10 cellular contexts compared by ENCODE assay signal in genomic region chr17:64984181-64984580, GRCh38.
A peak's percentile ranks its signal among the peaks of the same experiment; 100 is the strongest.
DNase-seq lines count a peak whose midpoint lies in the region; ATAC-seq and TF ChIP-seq lines count a peak whose summit lies in the region.
"Had no signal": no experiment of that assay in that cellular context is flagged by ENCODE, and none has a peak within 500 bp of the region (broad histone marks: within the 10 kb centered on the region; RNA-seq: fewer than 3 reads in every experiment).

No MANE protein-coding gene starts in this region.

- H3K27ac Mint-ChIP-seq in activated T-cell treated with anti-CD3 and anti-CD28 coated beads, Interleukin-2, amount 50 U/mL, for 24 hours = peak overlapping the region; percentile 99
- H3K27ac Mint-ChIP-seq in activated B cell treated with CpG ODN at 0.5 μM for 24 hours = peak overlapping the region; percentile 99

- no peaks in the 10 kb centered on the region for H3K9me3 Mint-ChIP-seq in activated T-cell treated with anti-CD3 and anti-CD28 coated beads, Interleukin-2, amount 50 U/mL, for 24 hours
- H3K9me3 Mint-ChIP-seq in activated T-cell treated with anti-CD3 and anti-CD28 coated beads, Interleukin-2, amount 50 U/mL, for 4 hours = no peaks in the 10 kb centered on the region
- no peaks in the 10 kb centered on the region for H3K9me3 Mint-ChIP-seq in activated B cell treated with CpG ODN at 0.5 μM for 24 hours

- H3K36me3 ChIP-seq in thymus (ENCODE audit: control insufficient read depth, insufficient read depth) (no peaks in the 10 kb centered on the region), heart left ventricle (no peaks in the 10 kb centered on the region), H7 (replicated peaks; ENCODE audit: control insufficient read depth, insufficient read depth, low read length) (no peaks in the 10 kb centered on the region)

- DNase-seq in activated T-cell treated with anti-CD3 and anti-CD28 coated beads, Interleukin-2, amount 50 U/mL, for 24 hours = peak; percentile 19
- DNase-seq in activated T-cell treated with anti-CD3 and anti-CD28 coated beads, Interleukin-2, amount 50 U/mL, for 4 hours = no peak
- DNase-seq in activated B cell treated with CpG ODN at 0.5 μM for 24 hours (no peak), left lobe of liver (ENCODE audit: low spot score) (peak; percentile 5), SW480 (ENCODE audit: low spot score) (no peak), heart left ventricle (no peak), H7 (no peak)
- DNase-seq: cortex of kidney, NCI-H2171 had no signal

- no peaks in the 10 kb centered on the region for H3K27me3 Mint-ChIP-seq in activated T-cell treated with anti-CD3 and anti-CD28 coated beads, Interleukin-2, amount 50 U/mL, for 24 hours
- H3K27me3 Mint-ChIP-seq in activated T-cell treated with anti-CD3 and anti-CD28 coated beads, Interleukin-2, amount 50 U/mL, for 4 hours (ENCODE audit: low read depth) = no peaks in the 10 kb centered on the region
- H3K27me3 Mint-ChIP-seq in activated B cell treated with CpG ODN at 0.5 μM for 24 hours = no peaks in the 10 kb centered on the region

- intact Hi-C loops in activated B cell treated with CpG ODN at 0.5 μM for 24 hours (cut with micrococcal nuclease) = no loop called here
- intact Hi-C loops in heart left ventricle (cut with DNase I) = no loop called here

- H3K4me1 ChIP-seq in thymus (ENCODE audit: control insufficient read depth, insufficient read depth, low read length) = peaks cover 14% of the 10 kb centered on the region
- H3K4me1 ChIP-seq in heart left ventricle = peaks cover 0 to 45% (median 0%) of the 10 kb centered on the region in 12 donors

- POLR2A ChIA-PET in activated B cell treated with CpG ODN at 0.5 μM for 24 hours (lab: Charles Lee) = interaction anchor here (1.1 to 3.4 kb wide), 4 partner anchors 9 to 116 kb away, joined by 5 to 130 read pairs (median 21); no protein-coding TSS in a partner anchor

- TF ChIP-seq CTCF in activated B cell treated with CpG ODN at 0.5 μM for 24 hours (IDR thresholded peaks at IDR 0.05) (no peak), heart left ventricle (IDR thresholded peaks at IDR 0.05) (no peak)

- ATAC-seq in activated T-cell treated with anti-CD3 and anti-CD28 coated beads, Interleukin-2, amount 50 U/mL, for 4 hours = no peak
- ATAC-seq in activated B cell treated with CpG ODN at 0.5 μM for 24 hours (ENCODE audit: low read depth) (no peak), left lobe of liver (no peak), heart left ventricle (no peak)

- H3K4me3 ChIP-seq in thymus (ENCODE audit: low read length) (no peak overlapping the region), heart left ventricle (no peak overlapping the region), H7 (ENCODE audit: insufficient read depth, low read depth, low read length) (no peak overlapping the region)

- no peaks in the 10 kb centered on the region for H3K27me3 ChIP-seq in thymus (ENCODE audit: control insufficient read depth, insufficient read depth)
- H3K27me3 ChIP-seq in heart left ventricle = no peaks in the 10 kb centered on the region
- H3K27me3 ChIP-seq in H7 (ENCODE audit: control insufficient read depth, insufficient read depth, low read length) = no peaks in the 10 kb centered on the region

- H3K4me3 Mint-ChIP-seq in activated T-cell treated with anti-CD3 and anti-CD28 coated beads, Interleukin-2, amount 50 U/mL, for 24 hours = peak overlapping the region; percentile 79
- no peak overlapping the region for H3K4me3 Mint-ChIP-seq in activated T-cell treated with anti-CD3 and anti-CD28 coated beads, Interleukin-2, amount 50 U/mL, for 4 hours
- no peak overlapping the region for H3K4me3 Mint-ChIP-seq in activated B cell treated with CpG ODN at 0.5 μM for 24 hours

- peak overlapping the region; percentile 96 for H3K27ac ChIP-seq in thymus (ENCODE audit: low read depth)
- H3K27ac ChIP-seq in heart left ventricle = peak overlapping the region in 3 of 12 donors; percentile 2 to 98 (median 47)

- no peak for TF ChIP-seq POLR2A in heart left ventricle (IDR thresholded peaks at IDR 0.05)

- CTCF ChIA-PET in activated B cell treated with CpG ODN at 0.5 μM for 24 hours (lab: Charles Lee) = no interaction called here

- H3K4me1 Mint-ChIP-seq in activated T-cell treated with anti-CD3 and anti-CD28 coated beads, Interleukin-2, amount 50 U/mL, for 24 hours (ENCODE audit: low read depth) = peaks cover 51% of the 10 kb centered on the region
- peaks cover 45% of the 10 kb centered on the region for H3K4me1 Mint-ChIP-seq in activated T-cell treated with anti-CD3 and anti-CD28 coated beads, Interleukin-2, amount 50 U/mL, for 4 hours (ENCODE audit: low read depth)
- H3K4me1 Mint-ChIP-seq in activated B cell treated with CpG ODN at 0.5 μM for 24 hours = peaks cover 56% of the 10 kb centered on the region

- H3K9me3 ChIP-seq in thymus (ENCODE audit: control insufficient read depth) (no peaks in the 10 kb centered on the region), heart left ventricle (no peaks in the 10 kb centered on the region)

- no peaks in the 10 kb centered on the region for H3K36me3 Mint-ChIP-seq in activated T-cell treated with anti-CD3 and anti-CD28 coated beads, Interleukin-2, amount 50 U/mL, for 24 hours (ENCODE audit: low read depth)
- no peaks in the 10 kb centered on the region for H3K36me3 Mint-ChIP-seq in activated T-cell treated with anti-CD3 and anti-CD28 coated beads, Interleukin-2, amount 50 U/mL, for 4 hours (ENCODE audit: insufficient read depth)
- H3K36me3 Mint-ChIP-seq in activated B cell treated with CpG ODN at 0.5 μM for 24 hours (ENCODE audit: low read depth) = no peaks in the 10 kb centered on the region

- 78% methylated on average over 3 of the region's 3 CpGs for WGBS in thymus
- whole genome bisulfite sequencing in heart left ventricle, 4 donors = 74 to 86% (median 82%) methylated on average over 3 of the region's 3 CpGs

Comparison
In these comparisons a context has a peak if more than half of its experiments do, and no peak if none do; other contexts are left out.
1. DNase-seq: peak in activated T-cell treated with anti-CD3 and anti-CD28 coated beads, Interleukin-2, amount 50 U/mL, for 24 hours (single experiment) and left lobe of liver (single experiment); none in activated T-cell treated with anti-CD3 and anti-CD28 coated beads, Interleukin-2, amount 50 U/mL, for 4 hours (single experiment), activated B cell treated with CpG ODN at 0.5 μM for 24 hours (single experiment), SW480 (single experiment), heart left ventricle (0 of 5) and H7 (single experiment).